17 cellular contexts compared by ENCODE assay signal in the genomic region with DNA sequence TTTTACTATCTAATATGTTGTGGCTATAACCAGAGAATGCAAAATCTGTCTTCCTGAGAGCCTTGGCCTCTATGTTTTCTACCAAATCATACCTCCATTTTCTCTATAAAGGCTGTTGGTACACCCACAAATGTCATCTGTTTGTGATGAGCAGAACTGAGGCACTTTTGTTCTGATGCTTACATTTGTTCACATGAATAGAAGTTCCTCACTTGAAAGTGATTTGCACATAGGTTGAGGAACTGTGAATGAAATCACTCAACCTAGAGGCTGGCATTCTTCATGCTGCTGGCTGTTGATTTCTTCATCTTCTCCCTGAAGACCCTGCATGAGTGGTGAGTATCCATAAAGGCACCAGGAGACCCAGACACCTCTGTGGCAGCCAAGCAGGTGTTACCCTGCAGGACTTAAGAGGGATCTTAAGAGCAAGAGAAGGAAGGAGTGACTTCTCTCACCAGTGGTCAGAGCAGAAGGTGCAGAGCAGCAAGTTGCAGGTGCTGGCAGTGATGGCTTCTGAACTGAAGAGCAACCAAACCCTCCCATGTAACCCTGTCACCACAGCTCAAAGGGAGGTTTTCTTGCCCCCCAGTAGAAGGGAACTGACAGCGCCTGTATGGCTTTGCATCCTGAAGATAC.
A peak's percentile ranks its signal among the peaks of the same experiment; 100 is the strongest.
DNase-seq lines count a peak whose midpoint lies in the region; ATAC-seq and TF ChIP-seq lines count a peak whose summit lies in the region.
"Had no signal": no experiment of that assay in that cellular context is flagged by ENCODE, and none has a peak within 500 bp of the region (broad histone marks: within the 10 kb centered on the region; RNA-seq: fewer than 3 reads in every experiment).

No MANE protein-coding gene starts in this region.

- intact Hi-C loops in Panc1 (cut with micrococcal nuclease; ENCODE audit: unreplicated experiment) = no loop called here

- H3K4me2 ChIP-seq in mesenchymal stem cell (ENCODE audit: low read length, poor library complexity, severe bottlenecking) = no peak overlapping the region

- H4K91ac ChIP-seq in mesenchymal stem cell (ENCODE audit: low read length) = peak overlapping the region; percentile 15

- no peak overlapping the region for H4K8ac ChIP-seq in mesenchymal stem cell (ENCODE audit: low read length)

- CTCF ChIA-PET in Panc1 (lab: Charles Lee) = no interaction called here

- no peak overlapping the region for H2BK120ac ChIP-seq in mesenchymal stem cell (ENCODE audit: low read depth, low read length)

- no peaks in the 10 kb centered on the region for H3K27me3 ChIP-seq in Panc1 (ENCODE audit: control insufficient read depth, insufficient read depth, low read length)
- no peaks in the 10 kb centered on the region for H3K27me3 ChIP-seq in mesenchymal stem cell (ENCODE audit: control insufficient read depth in 1 of 2, insufficient read depth in 1 of 2, low read length in 2 of 2)
- H3K27me3 ChIP-seq: Peyer's patch had no signal

- POLR2A ChIA-PET in Panc1 (lab: Charles Lee) = interaction anchor here (0.7 kb wide), 1 partner anchor 112 kb away, joined by 4 read pairs; no protein-coding TSS in a partner anchor

- no peak overlapping the region for H3K9ac ChIP-seq in mesenchymal stem cell (ENCODE audit: low read length)

- no peak overlapping the region for H3K4me3 Mint-ChIP-seq in stimulated activated effector memory CD8-positive, alpha-beta T cell treated with anti-CD3 and anti-CD28 coated beads, Interleukin-12 subunit alpha, Interleukin-12 subunit beta, amount 100 ng/mL, for 72 hours
- H3K4me3 Mint-ChIP-seq: CD4-positive, alpha-beta memory T cell had no signal

- no peak overlapping the region for H3K27ac Mint-ChIP-seq in stimulated activated effector memory CD8-positive, alpha-beta T cell treated with anti-CD3 and anti-CD28 coated beads, Interleukin-12 subunit alpha, Interleukin-12 subunit beta, amount 100 ng/mL, for 72 hours
- H3K27ac Mint-ChIP-seq: CD4-positive, alpha-beta memory T cell had no signal

- H3K4me1 ChIP-seq in Panc1 (ENCODE audit: control insufficient read depth, insufficient read depth, low read length) = peaks cover 59% of the 10 kb centered on the region
- H3K4me1 ChIP-seq in mesenchymal stem cell (ENCODE audit: control insufficient read depth, insufficient read depth, low read depth, low read length) = peaks cover 12% of the 10 kb centered on the region

- H3K79me1 ChIP-seq in mesenchymal stem cell (replicated peaks; ENCODE audit: low read length, poor library complexity, severe bottlenecking) = no peaks in the 10 kb centered on the region

- H2BK15ac ChIP-seq in mesenchymal stem cell (ENCODE audit: low read depth, poor library complexity, severe bottlenecking) = no peak overlapping the region

- no peak overlapping the region for H2AFZ ChIP-seq in mesenchymal stem cell (ENCODE audit: low read depth, low read length)

- H3K14ac ChIP-seq in mesenchymal stem cell (ENCODE audit: low read length in 2 of 2) = no peak overlapping the region

- in situ Hi-C loops in Panc1 (cut with HindIII; ENCODE audit: low pct_unique_long_range_greater_than_20kb, low sequenced_read_pairs) = no loop called here

- H3K4me3 ChIP-seq in Panc1 (ENCODE audit: low read depth in 2 of 2, low read length in 2 of 2) (no peak overlapping the region), mesenchymal stem cell (ENCODE audit: insufficient read depth in 1 of 2, low read depth in 1 of 2, low read length in 2 of 2) (no peak overlapping the region)
- H3K4me3 ChIP-seq: Peyer's patch had no signal

- H2BK5ac ChIP-seq in mesenchymal stem cell (ENCODE audit: low read depth, low read length, poor library complexity, severe bottlenecking) = no peak overlapping the region

- peak overlapping the region in 1 of 2 experiments; percentile 45 for H2BK12ac ChIP-seq in mesenchymal stem cell (ENCODE audit: low read length in 2 of 2)

- H3K9me3 ChIP-seq in Panc1 (ENCODE audit: control insufficient read depth, insufficient read depth, low read depth, low read length) (no peaks in the 10 kb centered on the region), mesenchymal stem cell (ENCODE audit: control insufficient read depth, low read length) (no peaks in the 10 kb centered on the region)
- H3K9me3 ChIP-seq: Peyer's patch had no signal

- no peaks in the 10 kb centered on the region for H3K36me3 Mint-ChIP-seq in stimulated activated effector memory CD8-positive, alpha-beta T cell treated with anti-CD3 and anti-CD28 coated beads, Interleukin-12 subunit alpha, Interleukin-12 subunit beta, amount 100 ng/mL, for 72 hours
- H3K36me3 Mint-ChIP-seq: CD4-positive, alpha-beta memory T cell had no signal

- H3K18ac ChIP-seq in mesenchymal stem cell (ENCODE audit: low read depth in 1 of 2, low read length in 2 of 2) = no peak overlapping the region

- H2AK5ac ChIP-seq in mesenchymal stem cell (ENCODE audit: low read length, severe bottlenecking) = no peak overlapping the region

- peak; percentile 49 for ATAC-seq in GM18868 (IDR thresholded peaks at IDR 0.05; ENCODE audit: unreplicated experiment)
- no peak for ATAC-seq in Panc1
- ATAC-seq in stimulated activated effector memory CD8-positive, alpha-beta T cell treated with anti-CD3 and anti-CD28 coated beads, Interleukin-12 subunit alpha, Interleukin-12 subunit beta, amount 100 ng/mL, for 72 hours = peak; percentile 16
- ATAC-seq in GM18858 (IDR thresholded peaks at IDR 0.05; ENCODE audit: unreplicated experiment) = no peak

- H3K4me1 Mint-ChIP-seq in stimulated activated effector memory CD8-positive, alpha-beta T cell treated with anti-CD3 and anti-CD28 coated beads, Interleukin-12 subunit alpha, Interleukin-12 subunit beta, amount 100 ng/mL, for 72 hours = no peaks in the 10 kb centered on the region
- H3K4me1 Mint-ChIP-seq: CD4-positive, alpha-beta memory T cell had no signal

- no peak for TF ChIP-seq CTCF in Panc1 (IDR thresholded peaks at IDR 0.05)

- no peaks in the 10 kb centered on the region; the same call in 1 of the 2 replicates for H3K36me3 ChIP-seq in Panc1 (ENCODE audit: control insufficient read depth, insufficient read depth, low read length)
- H3K36me3 ChIP-seq in mesenchymal stem cell (ENCODE audit: control insufficient read depth in 1 of 2, insufficient read depth in 2 of 2, low read depth in 1 of 2, low read length in 2 of 2) = peaks cover 4 to 64% of the 10 kb centered on the region in 2 experiments
- H3K36me3 ChIP-seq: Peyer's patch had no signal

- H3K4ac ChIP-seq in mesenchymal stem cell (ENCODE audit: low read depth in 1 of 2, low read length in 2 of 2) = no peak overlapping the region

- H3K27ac ChIP-seq in Panc1 (ENCODE audit: low read length) = peak overlapping the region; percentile 54
- peak overlapping the region; percentile 24 for H3K27ac ChIP-seq in mesenchymal stem cell (ENCODE audit: low read length, poor library complexity, severe bottlenecking)
- H3K27ac ChIP-seq: Peyer's patch had no signal

- BruUV-seq in Panc1 (replicated peaks; lab: Mats Ljungman, UMichigan) = no TSS peak

- no peak overlapping the region for H3K23ac ChIP-seq in mesenchymal stem cell (ENCODE audit: low read length in 2 of 2)

- H3K9me3 Mint-ChIP-seq in stimulated activated effector memory CD8-positive, alpha-beta T cell treated with anti-CD3 and anti-CD28 coated beads, Interleukin-12 subunit alpha, Interleukin-12 subunit beta, amount 100 ng/mL, for 72 hours = no peaks in the 10 kb centered on the region
- H3K9me3 Mint-ChIP-seq: CD4-positive, alpha-beta memory T cell had no signal

- no CpG with 5 or more reads among the region's 1 CpG for WGBS in mesenchymal stem cell

- no peak for DNase-seq in Panc1 (ENCODE audit: low read depth, low spot score)
- no peak for DNase-seq in mesenchymal stem cell
- no peak for DNase-seq in stimulated activated effector memory CD8-positive, alpha-beta T cell treated with anti-CD3 and anti-CD28 coated beads, Interleukin-12 subunit alpha, Interleukin-12 subunit beta, amount 100 ng/mL, for 72 hours (ENCODE audit: low spot score in 2 of 2)
- no peak for DNase-seq in SHP77 (lab: John Stamatoyannopoulos, UW)
- DNase-seq in NCI-H345 (lab: John Stamatoyannopoulos, UW) = no peak
- DNase-seq: CD4-positive, alpha-beta memory T cell; DMS79 treated with DMSO at 0.1 percent for 48 hours; GDM1; MM.1S; NCI-H1105; NCI-H187; NCI-H446; NCI-H748 treated with DMSO at 0.1 percent for 48 hours; Peyer's patch; SIG-M5 had no signal

Comparison
In these comparisons a context has a peak if more than half of its experiments do, and no peak if none do; other contexts are left out.
1. ATAC-seq: peak in GM18868 (single experiment) and stimulated activated effector memory CD8-positive, alpha-beta T cell treated with anti-CD3 and anti-CD28 coated beads, Interleukin-12 subunit alpha, Interleukin-12 subunit beta, amount 100 ng/mL, for 72 hours (single experiment); none in Panc1 (single experiment) and GM18858 (single experiment).